8 cellular contexts compared by ENCODE assay signal in the genomic region with DNA sequence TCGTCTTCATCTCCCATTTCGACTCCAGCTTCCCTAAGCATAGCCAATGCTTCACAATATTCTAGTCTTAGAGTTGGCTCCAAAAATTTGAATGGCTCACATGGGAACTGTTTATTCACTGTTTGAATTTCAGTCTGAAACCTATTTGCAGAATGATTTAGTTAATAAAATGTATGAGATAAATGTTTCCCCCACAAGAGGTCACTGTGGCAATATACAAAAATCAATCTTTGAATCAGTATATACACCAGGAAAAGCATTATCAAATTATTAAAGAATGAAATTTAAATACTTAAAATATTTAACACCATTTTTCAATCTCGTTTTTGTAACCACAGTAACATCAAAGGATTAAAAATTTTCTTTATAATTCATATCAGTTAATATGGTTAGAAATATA. TPM values are rescaled to one million over a fixed set of nuclear protein-coding genes. Genes with fewer than 3 reads are reported as not detected.
DNase-seq lines count a peak whose midpoint lies in the region; ATAC-seq, FAIRE-seq and TF ChIP-seq lines count a peak whose summit lies in the region.

No MANE protein-coding gene starts in this region.

- WGBS in HepG2 (ENCODE audit: low lambda C conversion rate) = 66% methylated on average over 3 of the region's 3 CpGs

- no peak overlapping the region for H3K4me2 ChIP-seq in HepG2 (ENCODE audit: low read depth, low read length)

- no peak for TF ChIP-seq EP300 in HepG2 (IDR thresholded peaks at IDR 0.05; ENCODE audit: low read depth in 2 of 2, low read length in 2 of 2)
- TF ChIP-seq EP300 in HepG2 (CRISPR knock-in tag; IDR thresholded peaks at IDR 0.05; ENCODE audit: borderline replicate concordance) = no peak

- H3K27ac ChIP-seq in HepG2 (ENCODE audit: extremely low read length, insufficient read depth, low read length) = no peak overlapping the region

- CTCF ChIA-PET in HepG2 (lab: Yijun Ruan, JAX; ENCODE audit: low intra/inter-chr PET ratio, low total read pairs) = interaction anchor here (1.1 to 1.6 kb wide), 2 partner anchors 462 to 468 kb away, joined by 4 read pairs; no protein-coding TSS in a partner anchor
- CTCF ChIA-PET in activated naive CD4-positive, alpha-beta T cell treated with anti-CD3 and anti-CD28 coated beads for 36 hours (lab: Charles Lee) = interaction anchor here (0.6 to 2.9 kb wide), 8 partner anchors 8 to 468 kb away, joined by 3 to 12 read pairs (median 4); no protein-coding TSS in a partner anchor

- H3K9ac ChIP-seq in HepG2 (ENCODE audit: insufficient read depth, low read depth, low read length) = no peak overlapping the region

- no peak overlapping the region for H2AFZ ChIP-seq in HepG2 (ENCODE audit: low read length)

- ATAC-seq in HepG2 = peak; percentile 33; the same call in 1 of the 3 replicates
- ATAC-seq in GM21528 (IDR thresholded peaks at IDR 0.05; ENCODE audit: low FRiP score, unreplicated experiment) = no peak

- peaks cover 8% of the 10 kb centered on the region for H3K36me3 Mint-ChIP-seq in activated naive CD4-positive, alpha-beta T cell treated with anti-CD3 and anti-CD28 coated beads for 36 hours (ENCODE audit: low read depth)

- no peak for TF ChIP-seq POLR2A in HepG2 (IDR thresholded peaks at IDR 0.05; ENCODE audit: insufficient read depth in 1 of 2, low read depth in 2 of 2, low read length in 2 of 2)

- in situ Hi-C loops in astrocyte of the cerebellum (cut with HindIII; ENCODE audit: low sequenced_read_pairs) (loop anchor here (25.0 kb wide), 1 partner anchor 446 kb away; no protein-coding TSS in a partner anchor), HepG2 (cut with HindIII; ENCODE audit: extremely low pct_ligation_motif_present, low pct_unique_long_range_greater_than_20kb) (no loop called here)

- peaks cover 6 to 53% of the 10 kb centered on the region in 2 experiments for H3K36me3 ChIP-seq in HepG2 (replicated peaks in 1 of 2; ENCODE audit: control insufficient read depth in 1 of 2, insufficient read depth in 2 of 2, low read length in 2 of 2)

- H3K4me3 Mint-ChIP-seq in activated naive CD4-positive, alpha-beta T cell treated with anti-CD3 and anti-CD28 coated beads for 36 hours = no peak overlapping the region

- H3K27me3 Mint-ChIP-seq in activated naive CD4-positive, alpha-beta T cell treated with anti-CD3 and anti-CD28 coated beads for 36 hours (ENCODE audit: low read depth) = no peaks in the 10 kb centered on the region

- no peaks in the 10 kb centered on the region for H3K9me3 ChIP-seq in HepG2 (ENCODE audit: low read length)

- H3K4me3 ChIP-seq in astrocyte of the cerebellum (ENCODE audit: low read depth, low read length) (no peak overlapping the region), HepG2 (replicated peaks in 1 of 3; ENCODE audit: insufficient read depth in 1 of 3, low read depth in 2 of 3, low read length in 3 of 3) (no peak overlapping the region)

- H3K4me1 ChIP-seq in HepG2 (ENCODE audit: insufficient read depth, low read length) = no peaks in the 10 kb centered on the region

- H3K4me1 Mint-ChIP-seq in activated naive CD4-positive, alpha-beta T cell treated with anti-CD3 and anti-CD28 coated beads for 36 hours (ENCODE audit: low read depth) = peaks cover 5% of the 10 kb centered on the region

- POLR2A ChIA-PET in HepG2 (lab: Yijun Ruan, JAX) = no interaction called here

- BruUV-seq in HepG2 (replicated peaks; lab: Mats Ljungman, UMichigan) = no TSS peak

- intact Hi-C loops in HepG2 (cut with micrococcal nuclease; ENCODE audit: unreplicated experiment) = loop anchor here (1.0 kb wide), 1 partner anchor 159 kb away; no protein-coding TSS in a partner anchor
- intact Hi-C loops in activated naive CD4-positive, alpha-beta T cell treated with anti-CD3 and anti-CD28 coated beads for 36 hours (cut with micrococcal nuclease) = loop anchor here (1.0 to 5.0 kb wide), 8 partner anchors 141 to 1921 kb away; partner anchors contain the start of gene CXCR4

- DNase-seq in activated CD8-positive, alpha-beta memory T cell treated with anti-CD3 and anti-CD28 coated beads, Interleukin-2, amount 50 U/mL, for 1 hour (ENCODE audit: extremely low read depth) = peak; percentile 9
- DNase-seq in activated CD8-positive, alpha-beta memory T cell treated with anti-CD3 and anti-CD28 coated beads, Interleukin-2, amount 50 U/mL, for 48 hours = no peak
- DNase-seq in NCI-H2081 treated with DMSO at 0.1 percent for 48 hours (lab: John Stamatoyannopoulos, UW) (peak; percentile 13), astrocyte of the cerebellum (ENCODE audit: low read depth) (peak; percentile 37), HepG2 (ENCODE audit: low spot score) (peak; percentile 31), occipital lobe (lab: John Stamatoyannopoulos, UW) (no peak)
- no peak for DNase-seq in activated naive CD4-positive, alpha-beta T cell treated with anti-CD3 and anti-CD28 coated beads for 36 hours

- H3K27me3 ChIP-seq in HepG2 (ENCODE audit: control insufficient read depth in 1 of 2, insufficient read depth in 2 of 2, low read length in 2 of 2) = no peaks in the 10 kb centered on the region

- no peaks in the 10 kb centered on the region for H3K9me3 Mint-ChIP-seq in activated naive CD4-positive, alpha-beta T cell treated with anti-CD3 and anti-CD28 coated beads for 36 hours

- TF ChIP-seq CTCF in astrocyte of the cerebellum (IDR thresholded peaks at IDR 0.05; ENCODE audit: low read depth, low read length, missing control alignments) (no peak), HepG2 (CRISPR knock-in tag; IDR thresholded peaks at IDR 0.05) (peak; percentile 24; the same call in 1 of the 2 replicates)

- H4K20me1 ChIP-seq in HepG2 (ENCODE audit: insufficient read depth, low read length) = 0 out of 2 replicates have a peak, but pooled peaks cover 2% of the 10 kb centered on the region

- H3K79me2 ChIP-seq in HepG2 (ENCODE audit: insufficient read depth, low read length) = no peaks in the 10 kb centered on the region

- TF ChIP-seq RAD21 in HepG2 (CRISPR knock-in tag; IDR thresholded peaks at IDR 0.05) = no peak

- FAIRE-seq in HepG2 (lab: Jason Lieb, UNC) = no peak

- H3K27ac Mint-ChIP-seq in activated naive CD4-positive, alpha-beta T cell treated with anti-CD3 and anti-CD28 coated beads for 36 hours = no peak overlapping the region

TF ChIP-seq in HepG2, 621 proteins besides CTCF, POLR2A, EP300 and RAD21:
- TF ChIP-seq SMARCE1 (IDR thresholded peaks at IDR 0.05; ENCODE audit: borderline replicate concordance) (no peak), STAG1 (CRISPR knock-in tag; IDR thresholded peaks at IDR 0.05) (peak; percentile 37; the same call in 1 of the 2 replicates)
- TF ChIP-seq, protein P1, sequence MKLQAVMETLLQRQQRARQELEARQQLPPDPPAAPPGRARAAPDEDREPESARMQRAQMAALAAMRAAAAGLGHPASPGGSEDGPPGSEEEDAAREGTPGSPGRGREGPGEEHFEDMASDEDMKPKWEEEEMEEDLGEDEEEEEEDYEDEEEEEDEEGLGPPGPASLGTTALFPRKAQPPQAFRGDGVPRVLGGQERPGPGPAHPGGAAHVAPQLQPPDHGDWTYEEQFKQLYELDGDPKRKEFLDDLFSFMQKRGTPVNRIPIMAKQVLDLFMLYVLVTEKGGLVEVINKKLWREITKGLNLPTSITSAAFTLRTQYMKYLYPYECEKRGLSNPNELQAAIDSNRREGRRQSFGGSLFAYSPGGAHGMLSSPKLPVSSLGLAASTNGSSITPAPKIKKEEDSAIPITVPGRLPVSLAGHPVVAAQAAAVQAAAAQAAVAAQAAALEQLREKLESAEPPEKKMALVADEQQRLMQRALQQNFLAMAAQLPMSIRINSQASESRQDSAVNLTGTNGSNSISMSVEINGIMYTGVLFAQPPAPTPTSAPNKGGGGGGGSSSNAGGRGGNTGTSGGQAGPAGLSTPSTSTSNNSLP (IDR thresholded peaks at IDR 0.05; ENCODE audit: low read depth, low read length) = peak; percentile 74; the same call in 1 of the 2 replicates
TF ChIP-seq in HepG2: peak in this region for 2.

RNA-seq across cellular contexts. Expression of gene MCM6, which starts 40.0 kb away (rescaled TPM):
- total RNA-seq in HepG2 (2016; rRNA removed; fragmentation: Illumina TruSeq; extraction: Trizol) (18.7 and 48.5 TPM in 2 replicates), occipital lobe (18.9 TPM)
- total RNA-seq in HepG2 (2016; cell fraction: cytosol; rRNA removed; fragmentation: Illumina TruSeq; extraction: Trizol; ENCODE audit: low read depth) = 2.9 and 3.3 TPM in 2 replicates
- total RNA-seq in HepG2 (2016; cell fraction: insoluble cytoplasmic fraction; rRNA removed; fragmentation: Illumina TruSeq; extraction: Trizol) = 19.6 and 52.2 TPM in 2 replicates
- 5.7 and 6.2 TPM in 2 replicates for total RNA-seq in HepG2 (2016; cell fraction: membrane; rRNA removed; fragmentation: Illumina TruSeq; extraction: Trizol)
- 18.5 and 20.1 TPM in 2 replicates for total RNA-seq in HepG2 (2016; cell fraction: nucleus; rRNA removed; fragmentation: Illumina TruSeq; extraction: Trizol)
- polyA plus RNA-seq in HepG2 (2011; rRNA removed) = 6.1 and 9.7 TPM in 2 replicates
- 6.6 TPM in 2 replicates for polyA plus RNA-seq in HepG2 (2011; cell fraction: cytosol; rRNA removed)
- 2.8 and 3.3 TPM in 2 replicates for polyA plus RNA-seq in HepG2 (2011; cell fraction: nucleus; rRNA removed)
- polyA plus RNA-seq in HepG2 (2012) = 8.0 and 12.3 TPM in 2 replicates
- polyA plus RNA-seq in HepG2 (2016; cell fraction: cytosol; fragmentation: Illumina TruSeq; extraction: Trizol; ENCODE audit: low read depth) = 1.3 and 1.7 TPM in 2 replicates
- 48.5 and 50.3 TPM in 2 replicates for polyA plus RNA-seq in HepG2 (2016; cell fraction: insoluble cytoplasmic fraction; fragmentation: Illumina TruSeq; extraction: Trizol; ENCODE audit: low read depth)
- polyA plus RNA-seq in HepG2 (2016; cell fraction: membrane; fragmentation: Illumina TruSeq; extraction: Trizol; ENCODE audit: low read depth) = 2.9 and 3.0 TPM in 2 replicates
- 22.1 and 25.3 TPM in 2 replicates for polyA plus RNA-seq in HepG2 (2016; cell fraction: nucleus; fragmentation: Illumina TruSeq; extraction: Trizol; ENCODE audit: insufficient read depth, low read depth)
- 10.7 and 78.5 TPM in 2 replicates for polyA minus RNA-seq in HepG2 (2011; rRNA and poly(A)+ RNA removed; ENCODE audit: low replicate concordance)
- polyA minus RNA-seq in HepG2 (2011; cell fraction: cytosol; rRNA and poly(A)+ RNA removed) = 9.1 and 11.2 TPM in 2 replicates
- polyA minus RNA-seq in HepG2 (2011; cell fraction: nucleus; rRNA and poly(A)+ RNA removed) = 8.8 and 9.1 TPM in 2 replicates
- total RNA-seq in activated naive CD4-positive, alpha-beta T cell treated with anti-CD3 and anti-CD28 coated beads for 36 hours = 100 to 1,000 TPM; 221 to 226 TPM

Comparison
In these comparisons a context has a peak if more than half of its experiments do, and no peak if none do; other contexts are left out.
1. DNase-seq: peak in activated CD8-positive, alpha-beta memory T cell treated with anti-CD3 and anti-CD28 coated beads, Interleukin-2, amount 50 U/mL, for 1 hour (single experiment), NCI-H2081 treated with DMSO at 0.1 percent for 48 hours (single experiment), astrocyte of the cerebellum (single experiment) and HepG2 (single experiment); none in activated CD8-positive, alpha-beta memory T cell treated with anti-CD3 and anti-CD28 coated beads, Interleukin-2, amount 50 U/mL, for 48 hours (single experiment), occipital lobe (single experiment) and activated naive CD4-positive, alpha-beta T cell treated with anti-CD3 and anti-CD28 coated beads for 36 hours (single experiment).
2. RNA of gene MCM6, which starts 40.0 kb away (total RNA-seq): 221 to 226 TPM in activated naive CD4-positive, alpha-beta T cell treated with anti-CD3 and anti-CD28 coated beads for 36 hours; 18.9 TPM in occipital lobe (single experiment) and 2.9 to 52.2 TPM in HepG2; every median in the first group is over 4 times any median in the second.